Comparison of ENCODE assay signal across 18 cellular contexts in genomic region chrX:103773445-103773844, GRCh38. TPM values are rescaled to one million over a fixed set of nuclear protein-coding genes. Genes with fewer than 3 reads are reported as not detected.
"Had no signal": no experiment of that assay in that cellular context is flagged by ENCODE, and none has a peak within 500 bp of the region (broad histone marks: within the 10 kb centered on the region; RNA-seq: fewer than 3 reads in every experiment).

No MANE protein-coding gene starts in this region.

- H3K4me3 ChIP-seq: body of pancreas, prostate gland, suprapubic skin had no signal

- FAIRE-seq: colon, endometrium had no signal

- H3K27ac Mint-ChIP-seq: activated CD4-positive, alpha-beta memory T cell treated with anti-CD3 and anti-CD28 coated beads, Interleukin-2, amount 10 ng/mL, durations not matched to agents 7 days and 5 days; activated CD8-positive, alpha-beta memory T cell treated with anti-CD3 and anti-CD28 coated beads, Interleukin-2, amount 10 ng/mL, durations not matched to agents 7 days and 5 days; activated naive CD8-positive, alpha-beta T cell; nephron; type B pancreatic cell had no signal

- H3K36me3 ChIP-seq: prostate gland, suprapubic skin had no signal

- H3K9me3 ChIP-seq: body of pancreas, prostate gland, suprapubic skin had no signal

- H3K4me1 ChIP-seq: body of pancreas, prostate gland, suprapubic skin had no signal

- ATAC-seq: activated CD8-positive, alpha-beta memory T cell treated with anti-CD3 and anti-CD28 coated beads, Interleukin-2, amount 10 ng/mL, durations not matched to agents 7 days and 5 days; stimulated activated naive CD8-positive, alpha-beta T cell treated with anti-CD3 and anti-CD28 coated beads, Interleukin-15, Interleukin-2, amounts not matched to agents 100 U/mL and 50 U/mL, for 24 hours had no signal

- H3K9me3 Mint-ChIP-seq: activated CD4-positive, alpha-beta memory T cell treated with anti-CD3 and anti-CD28 coated beads, Interleukin-2, amount 10 ng/mL, durations not matched to agents 7 days and 5 days; nephron; type B pancreatic cell had no signal

- H3K4me1 Mint-ChIP-seq: activated CD4-positive, alpha-beta memory T cell treated with anti-CD3 and anti-CD28 coated beads, Interleukin-2, amount 10 ng/mL, durations not matched to agents 7 days and 5 days; activated CD8-positive, alpha-beta memory T cell treated with anti-CD3 and anti-CD28 coated beads, Interleukin-2, amount 10 ng/mL, durations not matched to agents 7 days and 5 days had no signal

- H3K27ac ChIP-seq: body of pancreas, prostate gland, suprapubic skin had no signal

- H3K27me3 ChIP-seq: body of pancreas, suprapubic skin had no signal

- H3K4me3 Mint-ChIP-seq: activated CD4-positive, alpha-beta memory T cell treated with anti-CD3 and anti-CD28 coated beads, Interleukin-2, amount 10 ng/mL, durations not matched to agents 7 days and 5 days; activated CD8-positive, alpha-beta memory T cell treated with anti-CD3 and anti-CD28 coated beads, Interleukin-2, amount 10 ng/mL, durations not matched to agents 7 days and 5 days; activated naive CD8-positive, alpha-beta T cell; nephron; type B pancreatic cell had no signal

- H3K27me3 Mint-ChIP-seq: activated CD4-positive, alpha-beta memory T cell treated with anti-CD3 and anti-CD28 coated beads, Interleukin-2, amount 10 ng/mL, durations not matched to agents 7 days and 5 days had no signal

- H3K36me3 Mint-ChIP-seq: activated CD8-positive, alpha-beta memory T cell treated with anti-CD3 and anti-CD28 coated beads, Interleukin-2, amount 10 ng/mL, durations not matched to agents 7 days and 5 days; activated naive CD8-positive, alpha-beta T cell; type B pancreatic cell had no signal

- DNase-seq: activated CD4-positive, alpha-beta memory T cell treated with anti-CD3 and anti-CD28 coated beads, Interleukin-2, amount 10 ng/mL, durations not matched to agents 7 days and 5 days; activated CD4-positive, alpha-beta T cell treated with anti-CD3 and anti-CD28 coated beads for 4 hours; activated CD8-positive, alpha-beta memory T cell treated with anti-CD3 and anti-CD28 coated beads, Interleukin-2, amount 10 ng/mL, durations not matched to agents 7 days and 5 days; erythroblast; foreskin melanocyte; kidney glomerular epithelial cell; right cardiac atrium; stimulated activated CD4-positive, alpha-beta T cell treated with anti-CD3 and anti-CD28 coated beads, Interleukin-2, amount 100 ng/mL, for 24 hours; stimulated activated naive CD8-positive, alpha-beta T cell treated with anti-CD3 and anti-CD28 coated beads, Interleukin-15, Interleukin-2, amounts not matched to agents 100 U/mL and 50 U/mL, for 24 hours had no signal

RNA-seq across cellular contexts. Expression of gene PLP1, which starts 3.2 kb away (rescaled TPM):
- total RNA-seq: activated CD4-positive, alpha-beta memory T cell treated with anti-CD3 and anti-CD28 coated beads, Interleukin-2, amount 10 ng/mL, durations not matched to agents 7 days and 5 days; activated CD8-positive, alpha-beta memory T cell treated with anti-CD3 and anti-CD28 coated beads, Interleukin-2, amount 10 ng/mL, durations not matched to agents 7 days and 5 days; T-helper 2 cell treated with Interferon-gamma antibody and Interleukin-4, amounts not matched to agents 100 ng/mL and 5 ng/mL, for 36 hours had no signal
